1 cellular context compared by ENCODE assay signal in genomic region chr1:56414728-56415224, GRCh38.
A peak's percentile ranks its signal among the peaks of the same experiment; 100 is the strongest.
TF ChIP-seq lines count a peak whose summit lies in the region.

No MANE protein-coding gene starts in this region.

TF ChIP-seq in HepG2, 621 proteins besides CTCF, POLR2A, EP300 and RAD21 (continued from another document and continues in another):
- TF ChIP-seq MXD3 (CRISPR knock-in tag; IDR thresholded peaks at IDR 0.05) (0 out of 2 replicates have a peak, but pooled peaks have one; percentile 45), SMC3 (IDR thresholded peaks at IDR 0.05; ENCODE audit: low read length) (peak; percentile 56; the same call in 1 of the 2 replicates), ZNF44 (CRISPR knock-in tag; IDR thresholded peaks at IDR 0.05) (no peak), MAFK (conservative IDR thresholded peaks at IDR 0.05 in 1 of 2, IDR thresholded peaks at IDR 0.05 in 1 of 2; ENCODE audit: low read length in 2 of 2) (no peak), ZNF780A (CRISPR knock-in tag; IDR thresholded peaks at IDR 0.05) (no peak), ZNF17 (CRISPR knock-in tag; IDR thresholded peaks at IDR 0.05) (no peak), ZFX (CRISPR knock-in tag; IDR thresholded peaks at IDR 0.05; ENCODE audit: low read depth) (no peak), GRHL1 (CRISPR knock-in tag; conservative IDR thresholded peaks at IDR 0.05) (no peak), CREM (IDR thresholded peaks at IDR 0.05) (peak; percentile 94), CREM (CRISPR knock-in tag; IDR thresholded peaks at IDR 0.05) (no peak), ZNF773 (CRISPR knock-in tag; IDR thresholded peaks at IDR 0.05; ENCODE audit: borderline replicate concordance) (no peak), NFIB (CRISPR knock-in tag; IDR thresholded peaks at IDR 0.05; ENCODE audit: borderline replicate concordance) (no peak), ZNF138 (CRISPR knock-in tag; IDR thresholded peaks at IDR 0.05; ENCODE audit: low read depth) (no peak), SSRP1 (CRISPR knock-in tag; IDR thresholded peaks at IDR 0.05) (no peak), RFX3 (CRISPR knock-in tag; IDR thresholded peaks at IDR 0.05) (no peak), ZNF687 (CRISPR knock-in tag; IDR thresholded peaks at IDR 0.05) (no peak), ZNF547 (CRISPR knock-in tag; IDR thresholded peaks at IDR 0.05) (0 out of 2 replicates have a peak, but pooled peaks have one; percentile 67), WIZ (CRISPR knock-in tag; IDR thresholded peaks at IDR 0.05) (no peak), YEATS2 (CRISPR knock-in tag; IDR thresholded peaks at IDR 0.05; ENCODE audit: borderline replicate concordance) (peak; percentile 66; the same call in 1 of the 2 replicates), ZFP41 (CRISPR knock-in tag; IDR thresholded peaks at IDR 0.05; ENCODE audit: borderline replicate concordance) (no peak), FOSL1 (CRISPR knock-in tag; IDR thresholded peaks at IDR 0.05; ENCODE audit: borderline replicate concordance) (peak; percentile 82; the same call in 1 of the 2 replicates), DBP (CRISPR knock-in tag; IDR thresholded peaks at IDR 0.05; ENCODE audit: not compliant biosample characterization) (no peak), PRDM15 (CRISPR knock-in tag; IDR thresholded peaks at IDR 0.05) (peak; percentile 69; the same call in 1 of the 2 replicates), ZNF672 (CRISPR knock-in tag; IDR thresholded peaks at IDR 0.05) (no peak), ZNF235 (CRISPR knock-in tag; IDR thresholded peaks at IDR 0.05; ENCODE audit: borderline replicate concordance) (no peak), ZNF768 (CRISPR knock-in tag; IDR thresholded peaks at IDR 0.05) (no peak), ZC3H13 (CRISPR knock-in tag; IDR thresholded peaks at IDR 0.05) (no peak), ZNF275 (CRISPR knock-in tag; IDR thresholded peaks at IDR 0.05; ENCODE audit: borderline replicate concordance) (0 out of 2 replicates have a peak, but pooled peaks have one; percentile 16), ZNF460 (CRISPR knock-in tag; IDR thresholded peaks at IDR 0.05; ENCODE audit: borderline replicate concordance) (peak; percentile 44; the same call in 1 of the 2 replicates), ZNF580 (CRISPR knock-in tag; IDR thresholded peaks at IDR 0.05; ENCODE audit: borderline replicate concordance, low read depth) (peak; percentile 71; the same call in 1 of the 2 replicates), ZNF619 (CRISPR knock-in tag; IDR thresholded peaks at IDR 0.05) (no peak), TEF (CRISPR knock-in tag; IDR thresholded peaks at IDR 0.05) (peak; percentile 35; the same call in 1 of the 2 replicates), ZNF674 (CRISPR knock-in tag; IDR thresholded peaks at IDR 0.05; ENCODE audit: low read depth) (no peak), E2F2 (CRISPR knock-in tag; IDR thresholded peaks at IDR 0.05; ENCODE audit: borderline replicate concordance) (no peak), NR2F2 (IDR thresholded peaks at IDR 0.05; ENCODE audit: borderline replicate concordance, low read depth) (peak; percentile 65; the same call in 1 of the 2 replicates), STAT5B (CRISPR knock-in tag; IDR thresholded peaks at IDR 0.05) (no peak), GPN1 (CRISPR knock-in tag; IDR thresholded peaks at IDR 0.05; ENCODE audit: borderline replicate concordance) (no peak), MTF2 (CRISPR knock-in tag; IDR thresholded peaks at IDR 0.05; ENCODE audit: borderline replicate concordance) (no peak), BHLHE40 (IDR thresholded peaks at IDR 0.05; ENCODE audit: low read length) (peak; percentile 64), MTA1 (CRISPR knock-in tag; IDR thresholded peaks at IDR 0.05; ENCODE audit: borderline replicate concordance) (peak; percentile 42; the same call in 1 of the 2 replicates), THRA (CRISPR knock-in tag; IDR thresholded peaks at IDR 0.05; ENCODE audit: borderline replicate concordance) (peak; percentile 87), CHD4 (IDR thresholded peaks at IDR 0.05; ENCODE audit: borderline replicate concordance, low read length) (no peak; the same call in 1 of the 2 replicates), ZNF367 (CRISPR knock-in tag; IDR thresholded peaks at IDR 0.05; ENCODE audit: borderline replicate concordance) (no peak), ZNF326 (CRISPR knock-in tag; IDR thresholded peaks at IDR 0.05; ENCODE audit: borderline replicate concordance) (no peak), ZMYM2 (CRISPR knock-in tag; IDR thresholded peaks at IDR 0.05) (peak; percentile 53; the same call in 1 of the 2 replicates), THYN1 (CRISPR knock-in tag; IDR thresholded peaks at IDR 0.05; ENCODE audit: borderline replicate concordance, low read depth) (no peak), ELF1 (CRISPR knock-in tag; IDR thresholded peaks at IDR 0.05) (peak; percentile 60), HOXA7 (CRISPR knock-in tag; IDR thresholded peaks at IDR 0.05) (no peak), EEA1 (CRISPR knock-in tag; IDR thresholded peaks at IDR 0.05; ENCODE audit: borderline replicate concordance) (no peak), KLF9 (CRISPR knock-in tag; IDR thresholded peaks at IDR 0.05; ENCODE audit: low read depth) (peak; percentile 75; the same call in 1 of the 2 replicates), THAP7 (CRISPR knock-in tag; IDR thresholded peaks at IDR 0.05) (no peak), U2AF1 (optimal IDR thresholded peaks at IDR 0.05; ENCODE audit: low read depth, low read length) (no peak), HMG20A (CRISPR knock-in tag; IDR thresholded peaks at IDR 0.05; ENCODE audit: borderline replicate concordance) (peak; percentile 92)
